1 cellular context compared by ENCODE assay signal in genomic region chr12:56007892-56008471, GRCh38.
A peak's percentile ranks its signal among the peaks of the same experiment; 100 is the strongest.
TF ChIP-seq lines count a peak whose summit lies in the region.

No MANE protein-coding gene starts in this region.

TF ChIP-seq in GM12878, 131 proteins besides CTCF, POLR2A, EP300 and RAD21:
- TF ChIP-seq NFIC (IDR thresholded peaks at IDR 0.05; ENCODE audit: low read depth, low read length) (no peak), IKZF1 (conservative IDR thresholded peaks at IDR 0.05) (0 out of 2 replicates have a peak, but pooled peaks have one; percentile 9)
TF ChIP-seq in GM12878: peak in this region for 1.
